In genomic region chr16:67928561-67929364, GRCh38 we compare ENCODE assay signal across 9 cellular contexts. TPM values are rescaled to one million over a fixed set of nuclear protein-coding genes. Genes with fewer than 3 reads are reported as not detected.
DNase-seq lines count a peak whose midpoint lies in the region; ATAC-seq and TF ChIP-seq lines count a peak whose summit lies in the region.
"Had no signal": no experiment of that assay in that cellular context is flagged by ENCODE, and none has a peak within 500 bp of the region (broad histone marks: within the 10 kb centered on the region; RNA-seq: fewer than 3 reads in every experiment).

No MANE protein-coding gene starts in this region.

- H3K4me2 ChIP-seq in HCT116 (ENCODE audit: low read length): no peak overlapping the region

- no peak overlapping the region for H3K4me3 ChIP-seq in HCT116 (replicated peaks in 1 of 2; ENCODE audit: low read depth in 1 of 2, low read length in 2 of 2)
- H3K4me3 ChIP-seq: SK-N-MC had no signal

- H3K9ac ChIP-seq in HCT116 (ENCODE audit: low read length): no peak overlapping the region

- peak; percentile 88 for ATAC-seq in HCT116
- ATAC-seq in GM19395 (IDR thresholded peaks at IDR 0.05; ENCODE audit: unreplicated experiment): no peak

- TF ChIP-seq RAD21 in HCT116 (IDR thresholded peaks at IDR 0.05; ENCODE audit: low read depth): peak; percentile 94

- no peaks in the 10 kb centered on the region for H3K9me3 ChIP-seq in HCT116 (ENCODE audit: control insufficient read depth in 1 of 2, insufficient read depth in 1 of 2, low read depth in 1 of 2, low read length in 2 of 2)

- no peaks in the 10 kb centered on the region for H3K4me1 Mint-ChIP-seq in mesothelial cell of epicardium

- H3K36me3 ChIP-seq in HCT116 (ENCODE audit: control insufficient read depth in 1 of 2, insufficient read depth in 2 of 2, low read length in 2 of 2): peaks cover 0 to 4% of the 10 kb centered on the region in 2 experiments; a peak in 2 of 4 replicates

- intact Hi-C loops in HCT116 (cut with micrococcal nuclease): loop anchor here (1.0 kb wide), 2 partner anchors 45 to 256 kb away; no protein-coding TSS in a partner anchor

- no TSS peak for BruUV-seq in HCT116 (replicated peaks; lab: Mats Ljungman, UMichigan)

- no peak overlapping the region for H3K27ac ChIP-seq in HCT116 (ENCODE audit: low read depth, low read length)
- H3K27ac ChIP-seq: SK-N-MC had no signal

- H4K20me1 ChIP-seq in HCT116 (ENCODE audit: insufficient read depth): no peaks in the 10 kb centered on the region

- POLR2A ChIA-PET in HCT116 (lab: Charles Lee): no interaction called here

- no peaks in the 10 kb centered on the region for H3K27me3 ChIP-seq in HCT116 (ENCODE audit: insufficient read depth, low read length)

- 0 out of 2 replicates have a peak, but pooled peaks cover 2% of the 10 kb centered on the region for H3K79me2 ChIP-seq in HCT116 (ENCODE audit: insufficient read depth, low read length)

- H3K9me3 Mint-ChIP-seq in mesothelial cell of epicardium: no peaks in the 10 kb centered on the region

- no peaks in the 10 kb centered on the region for H3K27me3 Mint-ChIP-seq in mesothelial cell of epicardium (ENCODE audit: low read depth)

- no peak overlapping the region for H2AFZ ChIP-seq in HCT116 (ENCODE audit: low read depth, low read length, poor library complexity, severe bottlenecking)

- RAD21 ChIA-PET in HCT116 (lab: Charles Lee; ENCODE audit: low non-redundant PET in 1 of 2, low total read pairs in 2 of 2, uncharacterized antibody in 2 of 2, unreplicated experiment in 2 of 2): no interaction called here

- CTCF ChIA-PET in HCT116 (lab: Charles Lee): interaction anchor here (0.7 to 1.3 kb wide), 5 partner anchors 43 to 407 kb away, joined by 3 to 5 read pairs (median 3); no protein-coding TSS in a partner anchor

- no peaks in the 10 kb centered on the region; a peak in 1 of 4 replicates for H3K4me1 ChIP-seq in HCT116 (ENCODE audit: control insufficient read depth in 1 of 2, insufficient read depth in 2 of 2, low read length in 2 of 2)

- DNase-seq in COLO829 (ENCODE audit: low spot score) (peak; percentile 50), HCT116 (ENCODE audit: low read depth, low spot score) (peak; percentile 24), NCI-H526 treated with DMSO at 0.1 percent for 48 hours (lab: John Stamatoyannopoulos, UW) (peak; percentile 3), dermis microvascular lymphatic vessel endothelial cell (ENCODE audit: low read depth in 2 of 2) (peak; percentile 54 to 68), mesothelial cell of epicardium (ENCODE audit: low spot score in 2 of 2, unreplicated experiment in 2 of 2) (peak in 1 of 2 experiments; percentile 80)
- peak; percentile 81 to 85 for DNase-seq in activated CD4-positive, alpha-beta T cell treated with anti-CD3 and anti-CD28 coated beads, Interleukin-2, amount 50 U/mL, for 48 hours
- DNase-seq in stimulated activated CD8-positive, alpha-beta memory T cell treated with anti-CD3 and anti-CD28 coated beads, Interleukin-4, amount 100 ng/mL, for 1 hour (ENCODE audit: low read depth in 2 of 2, low spot score in 1 of 2): peak; percentile 51 to 58

- TF ChIP-seq CTCF in HCT116 (IDR thresholded peaks at IDR 0.05 in 2 of 3, conservative IDR thresholded peaks at IDR 0.05 in 1 of 3; ENCODE audit: borderline replicate concordance in 1 of 3, insufficient read depth in 1 of 3, low read depth in 2 of 3, low read length in 2 of 3): peak; percentile 95 to 98 (median 96)
- TF ChIP-seq CTCF in mesothelial cell of epicardium (IDR thresholded peaks at IDR 0.05; ENCODE audit: unreplicated experiment): peak; percentile 64

- TF ChIP-seq POLR2A in HCT116 (IDR thresholded peaks at IDR 0.05; ENCODE audit: borderline replicate concordance, extremely low read depth, insufficient read depth, insufficient read length): no peak

- no peak overlapping the region for H3K27ac Mint-ChIP-seq in mesothelial cell of epicardium

- H3K36me3 Mint-ChIP-seq in mesothelial cell of epicardium: peaks cover 2% of the 10 kb centered on the region

- no peaks in the 10 kb centered on the region for H3K9me2 ChIP-seq in HCT116 (ENCODE audit: insufficient read depth)

- no peak overlapping the region for H3K4me3 Mint-ChIP-seq in mesothelial cell of epicardium

TF ChIP-seq in HCT116, 20 proteins besides CTCF, POLR2A, EP300 and RAD21:
- no peak for TF ChIP-seq SP1 (IDR thresholded peaks at IDR 0.05; ENCODE audit: low read depth)
- peak; percentile 19; the same call in 1 of the 2 replicates for TF ChIP-seq POLR2AphosphoS5 (IDR thresholded peaks at IDR 0.05; ENCODE audit: low read depth, low read length)

RNA-seq across cellular contexts. Expression of gene CTRL, which starts 2.9 kb away (rescaled TPM):
- total RNA-seq in HCT116 (2021; ENCODE audit: unreplicated experiment) (3.4 TPM), dermis microvascular lymphatic vessel endothelial cell (0.25 and 0.26 TPM in 2 replicates), mesothelial cell of epicardium (1.00 to 1.5 TPM (median 1.4 TPM) in 3 replicates)
- polyA plus RNA-seq in HCT116 (2012): 0.84 and 1.7 TPM in 2 replicates

RNA-seq across cellular contexts. Expression of gene PSMB10, which starts 7.9 kb away (rescaled TPM):
- total RNA-seq in HCT116 (2021; ENCODE audit: unreplicated experiment): 41.0 TPM
- polyA plus RNA-seq in HCT116 (2012): 62.9 and 67.9 TPM in 2 replicates
- 76.5 and 89.4 TPM in 2 replicates for total RNA-seq in dermis microvascular lymphatic vessel endothelial cell
- 14.0 to 17.2 TPM (median 16.7 TPM) in 3 replicates for total RNA-seq in mesothelial cell of epicardium

RNA-seq across cellular contexts. Expression of gene LCAT, which starts 15.2 kb away (rescaled TPM):
- total RNA-seq in HCT116 (2021; ENCODE audit: unreplicated experiment): 17.6 TPM
- polyA plus RNA-seq in HCT116 (2012): 11.2 and 14.1 TPM in 2 replicates
- total RNA-seq in dermis microvascular lymphatic vessel endothelial cell: 1.8 and 5.7 TPM in 2 replicates
- total RNA-seq in mesothelial cell of epicardium: 68.5 to 73.8 TPM (median 68.8 TPM) in 3 replicates

RNA-seq across cellular contexts. Expression of gene PSKH1, which starts 35.7 kb away (rescaled TPM):
- total RNA-seq in HCT116 (2021; ENCODE audit: unreplicated experiment): 16.2 TPM
- 23.5 and 23.6 TPM in 2 replicates for polyA plus RNA-seq in HCT116 (2012)
- 8.7 and 17.6 TPM in 2 replicates for total RNA-seq in dermis microvascular lymphatic vessel endothelial cell
- 41.5 to 44.5 TPM (median 43.3 TPM) in 3 replicates for total RNA-seq in mesothelial cell of epicardium

RNA-seq across cellular contexts. Expression of gene SLC12A4, which starts 39.7 kb away (rescaled TPM):
- 46.0 TPM for total RNA-seq in HCT116 (2021; ENCODE audit: unreplicated experiment)
- polyA plus RNA-seq in HCT116 (2012): 33.3 and 54.0 TPM in 2 replicates
- total RNA-seq in dermis microvascular lymphatic vessel endothelial cell: 46.7 and 97.0 TPM in 2 replicates
- 129 to 155 TPM (median 140 TPM) in 3 replicates for total RNA-seq in mesothelial cell of epicardium
